Comparison of ENCODE assay signal across 8 cellular contexts in genomic region chr15:48644498-48644826, GRCh38. TPM values are rescaled to one million over a fixed set of nuclear protein-coding genes. Genes with fewer than 3 reads are reported as not detected.
DNase-seq lines count a peak whose midpoint lies in the region; ATAC-seq and TF ChIP-seq lines count a peak whose summit lies in the region.

No MANE protein-coding gene starts in this region.

- peak overlapping the region; percentile 84 for H4K91ac ChIP-seq in IMR-90 (ENCODE audit: insufficient read depth, low read depth, low read length)

- H3K27me3 Mint-ChIP-seq in endodermal cell (ENCODE audit: insufficient read depth) = peaks cover 55% of the 10 kb centered on the region
- peaks cover 22 to 31% (median 25%) of the 10 kb centered on the region in 3 donors for H3K27me3 Mint-ChIP-seq in naive B cell

- peak overlapping the region; percentile 97 for H3K23ac ChIP-seq in IMR-90 (ENCODE audit: low read depth, low read length)

- H3K9me3 Mint-ChIP-seq in endodermal cell = no peaks in the 10 kb centered on the region
- H3K9me3 Mint-ChIP-seq in naive B cell = no peaks in the 10 kb centered on the region

- peak overlapping the region; percentile 6 for H4K5ac ChIP-seq in IMR-90 (ENCODE audit: low read depth, low read length)

- H3K9ac ChIP-seq in IMR-90 (ENCODE audit: low read depth, low read length) (peak overlapping the region; percentile 86), endodermal cell (ENCODE audit: extremely low read depth, low read length, poor library complexity, severe bottlenecking) (peak overlapping the region; percentile 54)

- H2AK9ac ChIP-seq in IMR-90 (replicated peaks; ENCODE audit: low read depth, low read length, poor library complexity) = peak overlapping the region; percentile 96

- BruUV-seq in IMR-90 (replicated peaks; lab: Mats Ljungman, UMichigan) = no TSS peak

- peak overlapping the region; percentile 41 for H2AK5ac ChIP-seq in IMR-90 (ENCODE audit: low read depth, low read length)

- peak overlapping the region; percentile 99 for H3K4me2 ChIP-seq in IMR-90 (ENCODE audit: low read depth, low read length)

- peak overlapping the region; percentile 85 for H3K56ac ChIP-seq in IMR-90 (ENCODE audit: extremely low read depth, insufficient read depth, low read length)

- intact Hi-C loops in IMR-90 (cut with micrococcal nuclease) = loop anchor here (1.0 to 10.0 kb wide), 5 partner anchors 102 to 1500 kb away; no protein-coding TSS in a partner anchor

- H2AFZ ChIP-seq in IMR-90 (replicated peaks; ENCODE audit: low read length, poor library complexity) = peak overlapping the region; percentile 94

- H3K79me1 ChIP-seq in IMR-90 (ENCODE audit: low read depth in 1 of 2, low read length in 2 of 2) = peaks cover 11 to 35% of the 10 kb centered on the region in 2 experiments; a peak in 3 of 4 replicates

- peak overlapping the region; percentile 96 for H3K4ac ChIP-seq in IMR-90 (ENCODE audit: low read depth, low read length)

- H3K4me1 ChIP-seq in IMR-90 (ENCODE audit: control insufficient read depth, insufficient read depth, low read length) = peaks cover 6% of the 10 kb centered on the region
- peaks cover 3% of the 10 kb centered on the region for H3K4me1 ChIP-seq in endodermal cell (ENCODE audit: control insufficient read depth, insufficient read depth, low read length)

- no peak for TF ChIP-seq POLR2A in IMR-90 (IDR thresholded peaks at IDR 0.05; ENCODE audit: low read depth, low read length)

- peaks cover 2% of the 10 kb centered on the region; the same call in 1 of the 2 replicates for H3K36me3 ChIP-seq in IMR-90 (ENCODE audit: control insufficient read depth, insufficient read depth, low read length)
- no peaks in the 10 kb centered on the region for H3K36me3 ChIP-seq in endodermal cell (ENCODE audit: control insufficient read depth, insufficient read depth, low read length)

- H3K27ac ChIP-seq in IMR-90 (ENCODE audit: insufficient read depth, low read length) (peak overlapping the region; percentile 89), endodermal cell (ENCODE audit: low read depth, low read length) (no peak overlapping the region)

- CTCF ChIA-PET in IMR-90 (lab: Yijun Ruan, JAX) = no interaction called here

- in situ Hi-C loops in IMR-90 (cut with MboI; ENCODE audit: low sequenced_read_pairs) = no loop called here
- in situ Hi-C loops in KBM-7 (cut with MboI; ENCODE audit: low pct_unique_long_range_greater_than_20kb, low sequenced_read_pairs) = no loop called here

- no peak for TF ChIP-seq RAD21 in IMR-90 (IDR thresholded peaks at IDR 0.05; ENCODE audit: low read length)

- peak overlapping the region; percentile 77 for H3K18ac ChIP-seq in IMR-90 (ENCODE audit: low read depth, low read length)

- WGBS in IMR-90 (ENCODE audit: extremely low coverage in 2 of 2, insufficient read length in 1 of 2), 2 experiments = 0% methylated on average over 17 of the region's 26 CpGs; no CpG with 5 or more reads in 1 of the 2 experiments
- 0% methylated on average over 23 to 26 of the region's 26 CpGs for WGBS in endodermal cell (ENCODE audit: insufficient coverage in 1 of 2, insufficient read length in 1 of 2), 2 experiments

- H2BK15ac ChIP-seq in IMR-90 (ENCODE audit: low read depth, low read length) = peak overlapping the region; percentile 4; the same call in 1 of the 3 replicates

- H2BK120ac ChIP-seq in IMR-90 (ENCODE audit: low read depth, low read length) = peak overlapping the region; percentile 85

- POLR2A ChIA-PET in IMR-90 (lab: Charles Lee; ENCODE audit: unreplicated experiment) = no interaction called here

- peaks cover 11% of the 10 kb centered on the region for H3K4me1 Mint-ChIP-seq in endodermal cell
- H3K4me1 Mint-ChIP-seq in naive B cell = peaks cover 0 to 11% (median 8%) of the 10 kb centered on the region in 3 donors

- H3K36me3 Mint-ChIP-seq in endodermal cell (ENCODE audit: low read depth) (no peaks in the 10 kb centered on the region), naive B cell (no peaks in the 10 kb centered on the region)

- H3K27ac Mint-ChIP-seq in endodermal cell (no peak overlapping the region), naive B cell (no peak overlapping the region)

- TF ChIP-seq CTCF in IMR-90 (conservative IDR thresholded peaks at IDR 0.05; ENCODE audit: low read depth, low read length) (no peak), endodermal cell (conservative IDR thresholded peaks at IDR 0.05) (no peak)

- H3K27me3 ChIP-seq in IMR-90 (ENCODE audit: control insufficient read depth, insufficient read depth, low read length) (no peaks in the 10 kb centered on the region), endodermal cell (ENCODE audit: control insufficient read depth, insufficient read depth, low read length, poor library complexity, severe bottlenecking) (peaks cover 36% of the 10 kb centered on the region)

- H3K4me3 ChIP-seq in IMR-90 (ENCODE audit: insufficient read depth, low read depth, low read length) = peak overlapping the region; percentile 90
- H3K4me3 ChIP-seq in endodermal cell (ENCODE audit: low read length) = peak overlapping the region; percentile 91

- H4K20me1 ChIP-seq in IMR-90 (ENCODE audit: insufficient read depth, low read length) = peaks cover 23% of the 10 kb centered on the region

- peak; percentile 38 for DNase-seq in IMR-90
- DNase-seq in endodermal cell = no peak
- DNase-seq in naive B cell = no peak
- DNase-seq in ecto neural progenitor cell (ENCODE audit: low spot score) = no peak
- DNase-seq in KBM-7 = no peak
- no peak for DNase-seq in DMS153 (lab: John Stamatoyannopoulos, UW)
- DNase-seq in activated CD4-positive, alpha-beta T cell treated with anti-CD3 and anti-CD28 coated beads, Interleukin-2, amount 50 U/mL, for 48 hours = no peak

- H3K14ac ChIP-seq in IMR-90 (replicated peaks; ENCODE audit: low read depth, low read length) = peak overlapping the region; percentile 93

- no peaks in the 10 kb centered on the region for H3K9me1 ChIP-seq in IMR-90 (ENCODE audit: insufficient read depth, low read length)

- peak overlapping the region; percentile 83 for H2BK5ac ChIP-seq in IMR-90 (ENCODE audit: low read depth, low read length, poor library complexity, severe bottlenecking)

- H2BK20ac ChIP-seq in IMR-90 (ENCODE audit: low read depth, low read length) = peak overlapping the region; percentile 52

- ATAC-seq in GM19397 (IDR thresholded peaks at IDR 0.05; ENCODE audit: unreplicated experiment) (peak; percentile 13), IMR-90 (ENCODE audit: low read depth) (no peak; the same call in 1 of the 2 replicates), naive B cell (ENCODE audit: low read depth in 2 of 2) (no peak)

- H3K4me3 Mint-ChIP-seq in endodermal cell (peak overlapping the region; percentile 64), naive B cell (peak overlapping the region in 6 of 8 donors; percentile 25 to 78 (median 64))

- H3K9me3 ChIP-seq in IMR-90 (ENCODE audit: control insufficient read depth, insufficient read depth, low read length) = no peaks in the 10 kb centered on the region
- no peaks in the 10 kb centered on the region for H3K9me3 ChIP-seq in endodermal cell (ENCODE audit: control insufficient read depth, low read length)

- dilution Hi-C loops in IMR-90 (cut with HindIII; ENCODE audit: low sequenced_read_pairs, unreplicated experiment) = no loop called here

- peak overlapping the region; percentile 5 to 59; a peak in 2 of 4 replicates for H4K8ac ChIP-seq in IMR-90 (ENCODE audit: low read depth in 2 of 2, low read length in 2 of 2)

TF ChIP-seq in IMR-90, 13 proteins besides CTCF, POLR2A, EP300 and RAD21:
- TF ChIP-seq MAFK (IDR thresholded peaks at IDR 0.05; ENCODE audit: low read depth, low read length) (no peak), FOS (IDR thresholded peaks at IDR 0.05; ENCODE audit: low read depth, low read length) (no peak), CHD1 (IDR thresholded peaks at IDR 0.05; ENCODE audit: low read depth, low read length) (no peak; the same call in 1 of the 2 replicates), BHLHE40 (IDR thresholded peaks at IDR 0.05; ENCODE audit: low read depth, low read length) (no peak), MXI1 (IDR thresholded peaks at IDR 0.05; ENCODE audit: borderline replicate concordance, low read depth, low read length) (no peak), RFX5 (IDR thresholded peaks at IDR 0.05; ENCODE audit: low read depth, low read length) (no peak), USF2 (IDR thresholded peaks at IDR 0.05; ENCODE audit: low read depth, low read length) (no peak), RCOR1 (IDR thresholded peaks at IDR 0.05; ENCODE audit: insufficient replicate concordance, low read length) (no peak), CEBPB (IDR thresholded peaks at IDR 0.05; ENCODE audit: low read depth, low read length) (no peak), SMC3 (IDR thresholded peaks at IDR 0.05; ENCODE audit: low read depth, low read length) (no peak), MAZ (IDR thresholded peaks at IDR 0.05; ENCODE audit: borderline replicate concordance, low read depth, low read length) (no peak)

RNA-seq across cellular contexts. Expression of gene FBN1, which starts 1.0 kb away (rescaled TPM):
- total RNA-seq in IMR-90 (2012; rRNA removed) (283 and 326 TPM in 2 replicates), endodermal cell (1 to 10 TPM; 5.5 to 5.9 TPM)
- polyA plus RNA-seq in IMR-90 (2012; rRNA removed) (130 and 134 TPM in 2 replicates), naive B cell (ENCODE audit: low read depth in 6 of 6) (under 1 TPM in 1 of 6 donors, not detected in 5; 0.03 TPM)
- polyA plus RNA-seq in IMR-90 (2012; cell fraction: cytosol; rRNA removed) = 90.0 and 130 TPM in 2 replicates
- 150 and 261 TPM in 2 replicates for polyA plus RNA-seq in IMR-90 (2012; cell fraction: nucleus; rRNA removed; ENCODE audit: low replicate concordance)
- 13.3 TPM for polyA plus RNA-seq in endodermal cell (2013, experiment 1 of 2)
- polyA plus RNA-seq in endodermal cell (2013, experiment 2 of 2) = 13.1 TPM

Comparison
In these comparisons a context has a peak if more than half of its experiments do, and no peak if none do; other contexts are left out.
1. RNA of gene FBN1, which starts 1.0 kb away (total RNA-seq): 283 to 326 TPM in IMR-90; 5.5 to 5.9 TPM in endodermal cell; every median in the first group is over 10 times any median in the second.